Comparison of ENCODE assay signal across 24 cellular contexts in genomic region chr5:2887401-2888348, GRCh38.
DNase-seq lines count a peak whose midpoint lies in the region; ATAC-seq and TF ChIP-seq lines count a peak whose summit lies in the region.
"Had no signal": no experiment of that assay in that cellular context is flagged by ENCODE, and none has a peak within 500 bp of the region (broad histone marks: within the 10 kb centered on the region; RNA-seq: fewer than 3 reads in every experiment).

No MANE protein-coding gene starts in this region.

- no peaks in the 10 kb centered on the region for H3K36me3 Mint-ChIP-seq in osteocyte (ENCODE audit: unreplicated experiment)
- H3K36me3 Mint-ChIP-seq: natural killer cell had no signal

- peak; percentile 52 for DNase-seq in RWPE2 (ENCODE audit: low spot score)
- peak; percentile 36 for DNase-seq in ecto neural progenitor cell (ENCODE audit: low spot score)
- DNase-seq in osteocyte (ENCODE audit: extremely low spot score, unreplicated experiment), result peak; percentile 75
- DNase-seq in suprapubic skin (ENCODE audit: low spot score in 2 of 2), result peak; percentile 53 to 60
- DNase-seq in NCI-H2196 treated with DMSO at 0.1 percent for 48 hours (lab: John Stamatoyannopoulos, UW; ENCODE audit: unreplicated experiment), result no peak
- DNase-seq in midbrain (lab: John Stamatoyannopoulos, UW), result no peak
- no peak for DNase-seq in retina
- DNase-seq: activated CD4-positive, alpha-beta memory T cell treated with anti-CD3 and anti-CD28 coated beads, Interleukin-2, amount 10 ng/mL, durations not matched to agents 7 days and 5 days; activated T-cell treated with anti-CD3 and anti-CD28 coated beads for 4 hours; anterior cingulate cortex; C1 segment of cervical spinal cord; caudate nucleus; foreskin fibroblast; kidney; lower lobe of right lung; natural killer cell; NCI-H146; NCI-H446; SIG-M5; stimulated activated CD4-positive, alpha-beta T cell treated with anti-CD3 and anti-CD28 coated beads, Interleukin-1b, Interleukin-23, amount 100 ng/mL, for 48 hours; transverse colon had no signal

- no peaks in the 10 kb centered on the region for H3K9me3 ChIP-seq in RWPE2 (ENCODE audit: severe bottlenecking)
- H3K9me3 ChIP-seq in suprapubic skin, result no peaks in the 10 kb centered on the region
- H3K9me3 ChIP-seq: lower lobe of right lung, transverse colon had no signal

- H3K9me3 Mint-ChIP-seq in osteocyte (ENCODE audit: unreplicated experiment), result peaks cover 32% of the 10 kb centered on the region

- H3K4me3 ChIP-seq in RWPE2 (ENCODE audit: severe bottlenecking) (no peak overlapping the region), suprapubic skin (no peak overlapping the region)
- H3K4me3 ChIP-seq: lower lobe of right lung, smooth muscle cell, transverse colon had no signal

- H3K27ac ChIP-seq in RWPE2 (ENCODE audit: poor library complexity, severe bottlenecking) (no peak overlapping the region), suprapubic skin (no peak overlapping the region)
- H3K27ac ChIP-seq: lower lobe of right lung, transverse colon had no signal

- H3K4me3 Mint-ChIP-seq in osteocyte (ENCODE audit: unreplicated experiment), result no peak overlapping the region
- H3K4me3 Mint-ChIP-seq: activated CD4-positive, alpha-beta memory T cell treated with anti-CD3 and anti-CD28 coated beads, Interleukin-2, amount 10 ng/mL, durations not matched to agents 7 days and 5 days; natural killer cell had no signal

- TF ChIP-seq POLR2A in suprapubic skin (IDR thresholded peaks at IDR 0.05), result no peak

- no peaks in the 10 kb centered on the region for H3K27me3 Mint-ChIP-seq in osteocyte (ENCODE audit: unreplicated experiment)
- H3K27me3 Mint-ChIP-seq: activated CD4-positive, alpha-beta memory T cell treated with anti-CD3 and anti-CD28 coated beads, Interleukin-2, amount 10 ng/mL, durations not matched to agents 7 days and 5 days had no signal

- H3K27ac Mint-ChIP-seq in osteocyte (ENCODE audit: unreplicated experiment), result no peak overlapping the region
- H3K27ac Mint-ChIP-seq: activated CD4-positive, alpha-beta memory T cell treated with anti-CD3 and anti-CD28 coated beads, Interleukin-2, amount 10 ng/mL, durations not matched to agents 7 days and 5 days; natural killer cell had no signal

- no peaks in the 10 kb centered on the region for H3K4me1 Mint-ChIP-seq in osteocyte (ENCODE audit: unreplicated experiment)
- H3K4me1 Mint-ChIP-seq: activated CD4-positive, alpha-beta memory T cell treated with anti-CD3 and anti-CD28 coated beads, Interleukin-2, amount 10 ng/mL, durations not matched to agents 7 days and 5 days; natural killer cell had no signal

- TF ChIP-seq EP300 in suprapubic skin (IDR thresholded peaks at IDR 0.05), result no peak

- H3K4me1 ChIP-seq in RWPE2 (ENCODE audit: insufficient read depth, poor library complexity, severe bottlenecking), result no peaks in the 10 kb centered on the region
- H3K4me1 ChIP-seq in suprapubic skin, result no peaks in the 10 kb centered on the region
- H3K4me1 ChIP-seq: lower lobe of right lung, transverse colon had no signal

- 75% methylated on average over 9 of the region's 10 CpGs for WGBS in suprapubic skin

- H3K27me3 ChIP-seq in RWPE2 (ENCODE audit: insufficient read depth, poor library complexity, severe bottlenecking), result no peaks in the 10 kb centered on the region
- no peaks in the 10 kb centered on the region for H3K27me3 ChIP-seq in suprapubic skin
- H3K27me3 ChIP-seq: transverse colon had no signal

- ATAC-seq in RWPE2 (ENCODE audit: low read depth) (no peak), HG03378 (IDR thresholded peaks at IDR 0.05; ENCODE audit: unreplicated experiment) (no peak)
- ATAC-seq: activated naive CD4-positive, alpha-beta T cell treated with anti-CD3 and anti-CD28 coated beads, Interleukin-2, amount 50 U/mL, for 72 hours had no signal

- H3K36me3 ChIP-seq in RWPE2 (ENCODE audit: low read depth), result no peaks in the 10 kb centered on the region
- no peaks in the 10 kb centered on the region for H3K36me3 ChIP-seq in suprapubic skin
- H3K36me3 ChIP-seq: lower lobe of right lung, transverse colon had no signal

- TF ChIP-seq CTCF in RWPE2 (IDR thresholded peaks at IDR 0.05; ENCODE audit: poor library complexity, severe bottlenecking), result no peak
- no peak for TF ChIP-seq CTCF in osteocyte (IDR thresholded peaks at IDR 0.05)
- TF ChIP-seq CTCF in suprapubic skin (IDR thresholded peaks at IDR 0.05), result no peak

Comparison
In these comparisons a context has a peak if more than half of its experiments do, and no peak if none do; other contexts are left out.
1. DNase-seq: peak in RWPE2 (single experiment), ecto neural progenitor cell (single experiment), osteocyte (single experiment) and suprapubic skin (2 of 2); none in NCI-H2196 treated with DMSO at 0.1 percent for 48 hours (single experiment), midbrain (single experiment) and retina (single experiment).